ENCODE assay signal across 1 cellular context in the genomic region with DNA sequence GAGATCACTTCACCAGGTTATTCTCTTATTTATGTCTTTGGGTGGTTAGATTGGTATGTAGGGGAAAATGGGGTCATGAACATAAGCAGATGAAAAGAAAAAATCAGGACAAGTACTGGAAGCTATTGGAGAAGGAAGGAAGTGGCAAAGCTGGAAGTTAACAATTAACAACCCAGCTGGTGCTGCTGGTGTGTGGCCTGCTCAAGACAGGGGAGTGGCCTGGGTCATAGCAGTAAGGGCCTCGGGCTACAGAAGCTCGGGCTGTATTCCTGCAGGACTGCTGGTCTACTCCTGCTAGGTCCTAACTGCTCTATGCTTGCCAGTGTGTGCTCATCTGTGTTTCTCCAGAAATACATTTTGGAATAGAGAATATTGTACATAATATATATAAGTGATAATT.
TF ChIP-seq lines count a peak whose summit lies in the region.

No MANE protein-coding gene starts in this region.

TF ChIP-seq in K562, 482 proteins besides CTCF, POLR2A, EP300 and RAD21 (continues in another document):
- TF ChIP-seq, protein P1, sequence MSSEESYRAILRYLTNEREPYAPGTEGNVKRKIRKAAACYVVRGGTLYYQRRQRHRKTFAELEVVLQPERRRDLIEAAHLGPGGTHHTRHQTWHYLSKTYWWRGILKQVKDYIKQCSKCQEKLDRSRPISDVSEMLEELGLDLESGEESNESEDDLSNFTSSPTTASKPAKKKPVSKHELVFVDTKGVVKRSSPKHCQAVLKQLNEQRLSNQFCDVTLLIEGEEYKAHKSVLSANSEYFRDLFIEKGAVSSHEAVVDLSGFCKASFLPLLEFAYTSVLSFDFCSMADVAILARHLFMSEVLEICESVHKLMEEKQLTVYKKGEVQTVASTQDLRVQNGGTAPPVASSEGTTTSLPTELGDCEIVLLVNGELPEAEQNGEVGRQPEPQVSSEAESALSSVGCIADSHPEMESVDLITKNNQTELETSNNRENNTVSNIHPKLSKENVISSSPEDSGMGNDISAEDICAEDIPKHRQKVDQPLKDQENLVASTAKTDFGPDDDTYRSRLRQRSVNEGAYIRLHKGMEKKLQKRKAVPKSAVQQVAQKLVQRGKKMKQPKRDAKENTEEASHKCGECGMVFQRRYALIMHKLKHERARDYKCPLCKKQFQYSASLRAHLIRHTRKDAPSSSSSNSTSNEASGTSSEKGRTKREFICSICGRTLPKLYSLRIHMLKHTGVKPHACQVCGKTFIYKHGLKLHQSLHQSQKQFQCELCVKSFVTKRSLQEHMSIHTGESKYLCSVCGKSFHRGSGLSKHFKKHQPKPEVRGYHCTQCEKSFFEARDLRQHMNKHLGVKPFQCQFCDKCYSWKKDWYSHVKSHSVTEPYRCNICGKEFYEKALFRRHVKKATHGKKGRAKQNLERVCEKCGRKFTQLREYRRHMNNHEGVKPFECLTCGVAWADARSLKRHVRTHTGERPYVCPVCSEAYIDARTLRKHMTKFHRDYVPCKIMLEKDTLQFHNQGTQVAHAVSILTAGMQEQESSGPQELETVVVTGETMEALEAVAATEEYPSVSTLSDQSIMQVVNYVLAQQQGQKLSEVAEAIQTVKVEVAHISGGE (CRISPR knock-in tag; IDR thresholded peaks at IDR 0.05): no peak
- TF ChIP-seq POLR2B (IDR thresholded peaks at IDR 0.05; ENCODE audit: low read depth, partially characterized antibody): peak; percentile 9
- no peak for TF ChIP-seq HEY1 (CRISPR knock-in tag; IDR thresholded peaks at IDR 0.05; ENCODE audit: borderline replicate concordance)
- TF ChIP-seq, protein P2, sequence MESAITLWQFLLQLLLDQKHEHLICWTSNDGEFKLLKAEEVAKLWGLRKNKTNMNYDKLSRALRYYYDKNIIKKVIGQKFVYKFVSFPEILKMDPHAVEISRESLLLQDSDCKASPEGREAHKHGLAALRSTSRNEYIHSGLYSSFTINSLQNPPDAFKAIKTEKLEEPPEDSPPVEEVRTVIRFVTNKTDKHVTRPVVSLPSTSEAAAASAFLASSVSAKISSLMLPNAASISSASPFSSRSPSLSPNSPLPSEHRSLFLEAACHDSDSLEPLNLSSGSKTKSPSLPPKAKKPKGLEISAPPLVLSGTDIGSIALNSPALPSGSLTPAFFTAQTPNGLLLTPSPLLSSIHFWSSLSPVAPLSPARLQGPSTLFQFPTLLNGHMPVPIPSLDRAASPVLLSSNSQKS (CRISPR knock-in tag; IDR thresholded peaks at IDR 0.05): no peak
- TF ChIP-seq PHB (CRISPR knock-in tag; IDR thresholded peaks at IDR 0.05): no peak
- TF ChIP-seq, protein P3, sequence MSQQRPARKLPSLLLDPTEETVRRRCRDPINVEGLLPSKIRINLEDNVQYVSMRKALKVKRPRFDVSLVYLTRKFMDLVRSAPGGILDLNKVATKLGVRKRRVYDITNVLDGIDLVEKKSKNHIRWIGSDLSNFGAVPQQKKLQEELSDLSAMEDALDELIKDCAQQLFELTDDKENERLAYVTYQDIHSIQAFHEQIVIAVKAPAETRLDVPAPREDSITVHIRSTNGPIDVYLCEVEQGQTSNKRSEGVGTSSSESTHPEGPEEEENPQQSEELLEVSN (IDR thresholded peaks at IDR 0.05; ENCODE audit: borderline replicate concordance in 1 of 2, extremely low read depth in 1 of 2, insufficient read depth in 1 of 2, insufficient read length in 1 of 2, low read depth in 1 of 2, low read length in 1 of 2, poor library complexity in 1 of 2, severe bottlenecking in 1 of 2): no peak
- no peak for TF ChIP-seq KAT8 (IDR thresholded peaks at IDR 0.05; ENCODE audit: low read depth)
- TF ChIP-seq, protein P4, sequence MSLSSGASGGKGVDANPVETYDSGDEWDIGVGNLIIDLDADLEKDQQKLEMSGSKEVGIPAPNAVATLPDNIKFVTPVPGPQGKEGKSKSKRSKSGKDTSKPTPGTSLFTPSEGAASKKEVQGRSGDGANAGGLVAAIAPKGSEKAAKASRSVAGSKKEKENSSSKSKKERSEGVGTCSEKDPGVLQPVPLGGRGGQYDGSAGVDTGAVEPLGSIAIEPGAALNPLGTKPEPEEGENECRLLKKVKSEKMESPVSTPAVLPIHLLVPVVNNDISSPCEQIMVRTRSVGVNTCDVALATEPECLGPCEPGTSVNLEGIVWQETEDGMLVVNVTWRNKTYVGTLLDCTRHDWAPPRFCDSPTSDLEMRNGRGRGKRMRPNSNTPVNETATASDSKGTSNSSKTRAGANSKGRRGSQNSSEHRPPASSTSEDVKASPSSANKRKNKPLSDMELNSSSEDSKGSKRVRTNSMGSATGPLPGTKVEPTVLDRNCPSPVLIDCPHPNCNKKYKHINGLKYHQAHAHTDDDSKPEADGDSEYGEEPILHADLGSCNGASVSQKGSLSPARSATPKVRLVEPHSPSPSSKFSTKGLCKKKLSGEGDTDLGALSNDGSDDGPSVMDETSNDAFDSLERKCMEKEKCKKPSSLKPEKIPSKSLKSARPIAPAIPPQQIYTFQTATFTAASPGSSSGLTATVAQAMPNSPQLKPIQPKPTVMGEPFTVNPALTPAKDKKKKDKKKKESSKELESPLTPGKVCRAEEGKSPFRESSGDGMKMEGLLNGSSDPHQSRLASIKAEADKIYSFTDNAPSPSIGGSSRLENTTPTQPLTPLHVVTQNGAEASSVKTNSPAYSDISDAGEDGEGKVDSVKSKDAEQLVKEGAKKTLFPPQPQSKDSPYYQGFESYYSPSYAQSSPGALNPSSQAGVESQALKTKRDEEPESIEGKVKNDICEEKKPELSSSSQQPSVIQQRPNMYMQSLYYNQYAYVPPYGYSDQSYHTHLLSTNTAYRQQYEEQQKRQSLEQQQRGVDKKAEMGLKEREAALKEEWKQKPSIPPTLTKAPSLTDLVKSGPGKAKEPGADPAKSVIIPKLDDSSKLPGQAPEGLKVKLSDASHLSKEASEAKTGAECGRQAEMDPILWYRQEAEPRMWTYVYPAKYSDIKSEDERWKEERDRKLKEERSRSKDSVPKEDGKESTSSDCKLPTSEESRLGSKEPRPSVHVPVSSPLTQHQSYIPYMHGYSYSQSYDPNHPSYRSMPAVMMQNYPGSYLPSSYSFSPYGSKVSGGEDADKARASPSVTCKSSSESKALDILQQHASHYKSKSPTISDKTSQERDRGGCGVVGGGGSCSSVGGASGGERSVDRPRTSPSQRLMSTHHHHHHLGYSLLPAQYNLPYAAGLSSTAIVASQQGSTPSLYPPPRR (CRISPR knock-in tag; IDR thresholded peaks at IDR 0.05; ENCODE audit: borderline replicate concordance): no peak
- TF ChIP-seq HNRNPH1 (optimal IDR thresholded peaks at IDR 0.05; ENCODE audit: low read depth, low read length): no peak
- TF ChIP-seq SMARCE1 (IDR thresholded peaks at IDR 0.05): no peak
- TF ChIP-seq, protein P5, sequence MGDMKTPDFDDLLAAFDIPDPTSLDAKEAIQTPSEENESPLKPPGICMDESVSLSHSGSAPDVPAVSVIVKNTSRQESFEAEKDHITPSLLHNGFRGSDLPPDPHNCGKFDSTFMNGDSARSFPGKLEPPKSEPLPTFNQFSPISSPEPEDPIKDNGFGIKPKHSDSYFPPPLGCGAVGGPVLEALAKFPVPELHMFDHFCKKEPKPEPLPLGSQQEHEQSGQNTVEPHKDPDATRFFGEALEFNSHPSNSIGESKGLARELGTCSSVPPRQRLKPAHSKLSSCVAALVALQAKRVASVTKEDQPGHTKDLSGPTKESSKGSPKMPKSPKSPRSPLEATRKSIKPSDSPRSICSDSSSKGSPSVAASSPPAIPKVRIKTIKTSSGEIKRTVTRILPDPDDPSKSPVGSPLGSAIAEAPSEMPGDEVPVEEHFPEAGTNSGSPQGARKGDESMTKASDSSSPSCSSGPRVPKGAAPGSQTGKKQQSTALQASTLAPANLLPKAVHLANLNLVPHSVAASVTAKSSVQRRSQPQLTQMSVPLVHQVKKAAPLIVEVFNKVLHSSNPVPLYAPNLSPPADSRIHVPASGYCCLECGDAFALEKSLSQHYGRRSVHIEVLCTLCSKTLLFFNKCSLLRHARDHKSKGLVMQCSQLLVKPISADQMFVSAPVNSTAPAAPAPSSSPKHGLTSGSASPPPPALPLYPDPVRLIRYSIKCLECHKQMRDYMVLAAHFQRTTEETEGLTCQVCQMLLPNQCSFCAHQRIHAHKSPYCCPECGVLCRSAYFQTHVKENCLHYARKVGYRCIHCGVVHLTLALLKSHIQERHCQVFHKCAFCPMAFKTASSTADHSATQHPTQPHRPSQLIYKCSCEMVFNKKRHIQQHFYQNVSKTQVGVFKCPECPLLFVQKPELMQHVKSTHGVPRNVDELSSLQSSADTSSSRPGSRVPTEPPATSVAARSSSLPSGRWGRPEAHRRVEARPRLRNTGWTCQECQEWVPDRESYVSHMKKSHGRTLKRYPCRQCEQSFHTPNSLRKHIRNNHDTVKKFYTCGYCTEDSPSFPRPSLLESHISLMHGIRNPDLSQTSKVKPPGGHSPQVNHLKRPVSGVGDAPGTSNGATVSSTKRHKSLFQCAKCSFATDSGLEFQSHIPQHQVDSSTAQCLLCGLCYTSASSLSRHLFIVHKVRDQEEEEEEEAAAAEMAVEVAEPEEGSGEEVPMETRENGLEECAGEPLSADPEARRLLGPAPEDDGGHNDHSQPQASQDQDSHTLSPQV (IDR thresholded peaks at IDR 0.05): no peak
- TF ChIP-seq, protein P6, sequence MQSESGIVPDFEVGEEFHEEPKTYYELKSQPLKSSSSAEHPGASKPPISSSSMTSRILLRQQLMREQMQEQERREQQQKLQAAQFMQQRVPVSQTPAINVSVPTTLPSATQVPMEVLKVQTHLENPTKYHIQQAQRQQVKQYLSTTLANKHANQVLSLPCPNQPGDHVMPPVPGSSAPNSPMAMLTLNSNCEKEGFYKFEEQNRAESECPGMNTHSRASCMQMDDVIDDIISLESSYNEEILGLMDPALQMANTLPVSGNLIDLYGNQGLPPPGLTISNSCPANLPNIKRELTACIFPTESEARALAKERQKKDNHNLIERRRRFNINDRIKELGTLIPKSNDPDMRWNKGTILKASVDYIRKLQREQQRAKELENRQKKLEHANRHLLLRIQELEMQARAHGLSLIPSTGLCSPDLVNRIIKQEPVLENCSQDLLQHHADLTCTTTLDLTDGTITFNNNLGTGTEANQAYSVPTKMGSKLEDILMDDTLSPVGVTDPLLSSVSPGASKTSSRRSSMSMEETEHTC (IDR thresholded peaks at IDR 0.05): no peak
- TF ChIP-seq, protein P7, sequence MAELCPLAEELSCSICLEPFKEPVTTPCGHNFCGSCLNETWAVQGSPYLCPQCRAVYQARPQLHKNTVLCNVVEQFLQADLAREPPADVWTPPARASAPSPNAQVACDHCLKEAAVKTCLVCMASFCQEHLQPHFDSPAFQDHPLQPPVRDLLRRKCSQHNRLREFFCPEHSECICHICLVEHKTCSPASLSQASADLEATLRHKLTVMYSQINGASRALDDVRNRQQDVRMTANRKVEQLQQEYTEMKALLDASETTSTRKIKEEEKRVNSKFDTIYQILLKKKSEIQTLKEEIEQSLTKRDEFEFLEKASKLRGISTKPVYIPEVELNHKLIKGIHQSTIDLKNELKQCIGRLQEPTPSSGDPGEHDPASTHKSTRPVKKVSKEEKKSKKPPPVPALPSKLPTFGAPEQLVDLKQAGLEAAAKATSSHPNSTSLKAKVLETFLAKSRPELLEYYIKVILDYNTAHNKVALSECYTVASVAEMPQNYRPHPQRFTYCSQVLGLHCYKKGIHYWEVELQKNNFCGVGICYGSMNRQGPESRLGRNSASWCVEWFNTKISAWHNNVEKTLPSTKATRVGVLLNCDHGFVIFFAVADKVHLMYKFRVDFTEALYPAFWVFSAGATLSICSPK (IDR thresholded peaks at IDR 0.05; ENCODE audit: borderline replicate concordance): no peak
- no peak for TF ChIP-seq ZNF217 (CRISPR knock-in tag; IDR thresholded peaks at IDR 0.05)
- TF ChIP-seq SIN3A (IDR thresholded peaks at IDR 0.05; ENCODE audit: borderline replicate concordance in 2 of 2, control insufficient read depth in 1 of 2, low read depth in 2 of 2, low read length in 2 of 2): peak in 1 of 2 experiments; percentile 59; a peak in 1 of 4 replicates
- TF ChIP-seq, protein P8, sequence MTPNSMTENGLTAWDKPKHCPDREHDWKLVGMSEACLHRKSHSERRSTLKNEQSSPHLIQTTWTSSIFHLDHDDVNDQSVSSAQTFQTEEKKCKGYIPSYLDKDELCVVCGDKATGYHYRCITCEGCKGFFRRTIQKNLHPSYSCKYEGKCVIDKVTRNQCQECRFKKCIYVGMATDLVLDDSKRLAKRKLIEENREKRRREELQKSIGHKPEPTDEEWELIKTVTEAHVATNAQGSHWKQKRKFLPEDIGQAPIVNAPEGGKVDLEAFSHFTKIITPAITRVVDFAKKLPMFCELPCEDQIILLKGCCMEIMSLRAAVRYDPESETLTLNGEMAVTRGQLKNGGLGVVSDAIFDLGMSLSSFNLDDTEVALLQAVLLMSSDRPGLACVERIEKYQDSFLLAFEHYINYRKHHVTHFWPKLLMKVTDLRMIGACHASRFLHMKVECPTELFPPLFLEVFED (CRISPR knock-in tag; conservative IDR thresholded peaks at IDR 0.05): no peak
- no peak for TF ChIP-seq BMI1 (IDR thresholded peaks at IDR 0.05; ENCODE audit: low read length)
- no peak for TF ChIP-seq CHCHD3 (CRISPR knock-in tag; IDR thresholded peaks at IDR 0.05)
- TF ChIP-seq, protein P9, sequence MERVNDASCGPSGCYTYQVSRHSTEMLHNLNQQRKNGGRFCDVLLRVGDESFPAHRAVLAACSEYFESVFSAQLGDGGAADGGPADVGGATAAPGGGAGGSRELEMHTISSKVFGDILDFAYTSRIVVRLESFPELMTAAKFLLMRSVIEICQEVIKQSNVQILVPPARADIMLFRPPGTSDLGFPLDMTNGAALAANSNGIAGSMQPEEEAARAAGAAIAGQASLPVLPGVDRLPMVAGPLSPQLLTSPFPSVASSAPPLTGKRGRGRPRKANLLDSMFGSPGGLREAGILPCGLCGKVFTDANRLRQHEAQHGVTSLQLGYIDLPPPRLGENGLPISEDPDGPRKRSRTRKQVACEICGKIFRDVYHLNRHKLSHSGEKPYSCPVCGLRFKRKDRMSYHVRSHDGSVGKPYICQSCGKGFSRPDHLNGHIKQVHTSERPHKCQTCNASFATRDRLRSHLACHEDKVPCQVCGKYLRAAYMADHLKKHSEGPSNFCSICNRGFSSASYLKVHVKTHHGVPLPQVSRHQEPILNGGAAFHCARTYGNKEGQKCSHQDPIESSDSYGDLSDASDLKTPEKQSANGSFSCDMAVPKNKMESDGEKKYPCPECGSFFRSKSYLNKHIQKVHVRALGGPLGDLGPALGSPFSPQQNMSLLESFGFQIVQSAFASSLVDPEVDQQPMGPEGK (CRISPR knock-in tag; IDR thresholded peaks at IDR 0.05; ENCODE audit: borderline replicate concordance): 0 out of 2 replicates have a peak, but pooled peaks have one; percentile 49
- TF ChIP-seq, protein P10, sequence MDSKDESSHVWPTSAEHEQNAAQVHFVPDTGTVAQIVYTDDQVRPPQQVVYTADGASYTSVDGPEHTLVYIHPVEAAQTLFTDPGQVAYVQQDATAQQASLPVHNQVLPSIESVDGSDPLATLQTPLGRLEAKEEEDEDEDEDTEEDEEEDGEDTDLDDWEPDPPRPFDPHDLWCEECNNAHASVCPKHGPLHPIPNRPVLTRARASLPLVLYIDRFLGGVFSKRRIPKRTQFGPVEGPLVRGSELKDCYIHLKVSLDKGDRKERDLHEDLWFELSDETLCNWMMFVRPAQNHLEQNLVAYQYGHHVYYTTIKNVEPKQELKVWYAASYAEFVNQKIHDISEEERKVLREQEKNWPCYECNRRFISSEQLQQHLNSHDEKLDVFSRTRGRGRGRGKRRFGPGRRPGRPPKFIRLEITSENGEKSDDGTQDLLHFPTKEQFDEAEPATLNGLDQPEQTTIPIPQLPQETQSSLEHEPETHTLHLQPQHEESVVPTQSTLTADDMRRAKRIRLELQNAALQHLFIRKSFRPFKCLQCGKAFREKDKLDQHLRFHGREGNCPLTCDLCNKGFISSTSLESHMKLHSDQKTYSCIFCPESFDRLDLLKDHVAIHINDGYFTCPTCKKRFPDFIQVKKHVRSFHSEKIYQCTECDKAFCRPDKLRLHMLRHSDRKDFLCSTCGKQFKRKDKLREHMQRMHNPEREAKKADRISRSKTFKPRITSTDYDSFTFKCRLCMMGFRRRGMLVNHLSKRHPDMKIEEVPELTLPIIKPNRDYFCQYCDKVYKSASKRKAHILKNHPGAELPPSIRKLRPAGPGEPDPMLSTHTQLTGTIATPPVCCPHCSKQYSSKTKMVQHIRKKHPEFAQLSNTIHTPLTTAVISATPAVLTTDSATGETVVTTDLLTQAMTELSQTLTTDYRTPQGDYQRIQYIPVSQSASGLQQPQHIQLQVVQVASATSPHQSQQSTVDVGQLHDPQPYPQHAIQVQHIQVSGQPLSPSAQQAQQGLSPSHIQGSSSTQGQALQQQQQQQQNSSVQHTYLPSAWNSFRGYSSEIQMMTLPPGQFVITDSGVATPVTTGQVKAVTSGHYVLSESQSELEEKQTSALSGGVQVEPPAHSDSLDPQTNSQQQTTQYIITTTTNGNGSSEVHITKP (IDR thresholded peaks at IDR 0.05; ENCODE audit: partially characterized antibody): no peak
